ENCODE assay signal across 1 cellular context in the genomic region with DNA sequence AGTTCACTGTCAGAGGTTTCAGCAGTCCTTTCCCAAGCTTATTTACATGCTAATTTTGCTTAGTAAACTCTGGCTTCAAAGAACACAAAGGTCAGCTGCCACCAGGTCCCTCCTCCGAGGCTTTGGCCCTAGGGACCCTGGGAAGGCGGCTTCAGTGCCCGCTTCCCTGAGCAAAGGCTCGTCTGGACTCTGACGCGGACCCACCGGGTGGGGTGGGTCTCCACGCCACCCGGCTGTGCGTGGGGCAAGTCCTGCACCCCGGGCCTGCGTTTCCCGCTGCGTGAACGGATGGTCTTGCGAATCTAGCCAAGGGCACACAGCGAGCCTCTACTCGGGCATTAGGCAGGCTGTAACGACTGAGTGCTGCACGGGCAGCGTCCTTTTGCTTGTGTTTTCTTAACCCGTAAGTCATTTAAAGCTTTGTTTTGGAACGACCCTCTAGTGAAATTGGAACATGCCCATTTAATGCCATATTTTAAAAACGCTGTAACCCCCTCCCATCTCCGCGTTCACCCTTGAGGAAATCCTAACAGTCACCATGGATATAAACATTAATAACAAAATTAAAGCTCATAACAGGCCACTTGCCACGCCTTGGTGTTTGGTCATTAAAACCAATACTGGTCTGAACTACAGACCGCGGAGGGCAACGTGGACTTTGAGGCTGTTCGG.
TF ChIP-seq lines count a peak whose summit lies in the region.

No MANE protein-coding gene starts in this region.

TF ChIP-seq in K562, 482 proteins besides CTCF, POLR2A, EP300 and RAD21 (continued from another document):
- TF ChIP-seq ZNF609 (CRISPR knock-in tag; IDR thresholded peaks at IDR 0.05; ENCODE audit: borderline replicate concordance) (no peak), SMAD3 (CRISPR knock-in tag; conservative IDR thresholded peaks at IDR 0.05) (no peak), PHB (CRISPR knock-in tag; IDR thresholded peaks at IDR 0.05) (no peak), ZNF324 (CRISPR knock-in tag; IDR thresholded peaks at IDR 0.05) (no peak), PTTG1 (tag; IDR thresholded peaks at IDR 0.05; ENCODE audit: low read depth) (no peak), ZNF354B (CRISPR knock-in tag; IDR thresholded peaks at IDR 0.05) (no peak), RBM17 (IDR thresholded peaks at IDR 0.05; ENCODE audit: borderline replicate concordance, low read depth, low read length) (no peak), ID3 (CRISPR knock-in tag; IDR thresholded peaks at IDR 0.05) (no peak), ID3 (tag; IDR thresholded peaks at IDR 0.05) (no peak), ZBED1 (IDR thresholded peaks at IDR 0.05) (no peak), TAF15 (IDR thresholded peaks at IDR 0.05; ENCODE audit: low read depth, low read length) (no peak), HDGF (IDR thresholded peaks at IDR 0.05) (no peak), SP2 (IDR thresholded peaks at IDR 0.05; ENCODE audit: extremely low read depth, low read depth, low read length, poor library complexity, severe bottlenecking) (no peak), E2F3 (CRISPR knock-in tag; IDR thresholded peaks at IDR 0.05) (no peak), ETV5 (CRISPR knock-in tag; IDR thresholded peaks at IDR 0.05; ENCODE audit: low read depth) (no peak), CHD1 (IDR thresholded peaks at IDR 0.05; ENCODE audit: low read length) (peak; percentile 73), CSDE1 (IDR thresholded peaks at IDR 0.05) (no peak), SETDB1 (IDR thresholded peaks at IDR 0.05; ENCODE audit: low read length) (no peak), ZNF57 (CRISPR knock-in tag; IDR thresholded peaks at IDR 0.05) (no peak), FUS (optimal IDR thresholded peaks at IDR 0.05; ENCODE audit: low read depth, low read length) (no peak)
- TF ChIP-seq, protein P1, sequence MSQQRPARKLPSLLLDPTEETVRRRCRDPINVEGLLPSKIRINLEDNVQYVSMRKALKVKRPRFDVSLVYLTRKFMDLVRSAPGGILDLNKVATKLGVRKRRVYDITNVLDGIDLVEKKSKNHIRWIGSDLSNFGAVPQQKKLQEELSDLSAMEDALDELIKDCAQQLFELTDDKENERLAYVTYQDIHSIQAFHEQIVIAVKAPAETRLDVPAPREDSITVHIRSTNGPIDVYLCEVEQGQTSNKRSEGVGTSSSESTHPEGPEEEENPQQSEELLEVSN (IDR thresholded peaks at IDR 0.05; ENCODE audit: borderline replicate concordance in 1 of 2, extremely low read depth in 1 of 2, insufficient read depth in 1 of 2, insufficient read length in 1 of 2, low read depth in 1 of 2, low read length in 1 of 2, poor library complexity in 1 of 2, severe bottlenecking in 1 of 2), result peak in 1 of 2 experiments; percentile 19
